ENCODE assay signal across 1 cellular context in genomic region chr5:132770476-132771159, GRCh38.
TF ChIP-seq lines count a peak whose summit lies in the region.

No MANE protein-coding gene starts in this region.

TF ChIP-seq in endothelial cell of umbilical vein, 7 proteins besides CTCF, POLR2A, EP300 and RAD21:
- TF ChIP-seq MYC (IDR thresholded peaks at IDR 0.05; ENCODE audit: low read depth, low read length) (no peak), EZH2 (IDR thresholded peaks at IDR 0.05; ENCODE audit: borderline replicate concordance, low read depth, low read length, severe bottlenecking) (no peak), FOS (IDR thresholded peaks at IDR 0.05; ENCODE audit: borderline replicate concordance, insufficient read depth, low read length) (no peak), POLR2AphosphoS5 (IDR thresholded peaks at IDR 0.05; ENCODE audit: insufficient read depth, low read depth, low read length) (no peak), JUN (IDR thresholded peaks at IDR 0.05; ENCODE audit: borderline replicate concordance, insufficient read depth, insufficient read length, low read depth) (no peak), GATA2 (IDR thresholded peaks at IDR 0.05; ENCODE audit: insufficient read depth, insufficient read length, low read depth, low read length) (no peak)
- TF ChIP-seq, protein P1, sequence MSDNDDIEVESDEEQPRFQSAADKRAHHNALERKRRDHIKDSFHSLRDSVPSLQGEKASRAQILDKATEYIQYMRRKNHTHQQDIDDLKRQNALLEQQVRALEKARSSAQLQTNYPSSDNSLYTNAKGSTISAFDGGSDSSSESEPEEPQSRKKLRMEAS (IDR thresholded peaks at IDR 0.05; ENCODE audit: insufficient read depth, insufficient read length): no peak
